ENCODE assay signal across 1 cellular context in genomic region chr11:734541-734940, GRCh38. TPM values are rescaled to one million over a fixed set of nuclear protein-coding genes. Genes with fewer than 3 reads are reported as not detected.
"Had no signal": no experiment of that assay in that cellular context is flagged by ENCODE, and none has a peak within 500 bp of the region (broad histone marks: within the 10 kb centered on the region; RNA-seq: fewer than 3 reads in every experiment).

No MANE protein-coding gene starts in this region.

RNA-seq across cellular contexts. Expression of gene EPS8L2, which starts 28.5 kb away (rescaled TPM):
- total RNA-seq: SJSA1 had no signal
